25 cellular contexts compared by ENCODE assay signal in genomic region chr13:106555631-106556328, GRCh38. TPM values are rescaled to one million over a fixed set of nuclear protein-coding genes. Genes with fewer than 3 reads are reported as not detected.
DNase-seq lines count a peak whose midpoint lies in the region; ATAC-seq, FAIRE-seq and TF ChIP-seq lines count a peak whose summit lies in the region.
"Had no signal": no experiment of that assay in that cellular context is flagged by ENCODE, and none has a peak within 500 bp of the region (broad histone marks: within the 10 kb centered on the region; RNA-seq: fewer than 3 reads in every experiment).

No MANE protein-coding gene starts in this region.

- no peaks in the 10 kb centered on the region for H3K27me3 Mint-ChIP-seq in activated T-cell treated with anti-CD3 and anti-CD28 coated beads, Interleukin-2, amount 50 U/mL, for 24 hours
- no peaks in the 10 kb centered on the region for H3K27me3 Mint-ChIP-seq in WTC11 (ENCODE audit: low read depth)

- peak overlapping the region; percentile 16 for H3K27ac Mint-ChIP-seq in activated T-cell treated with anti-CD3 and anti-CD28 coated beads, Interleukin-2, amount 50 U/mL, for 24 hours
- 0 out of 2 replicates have a peak overlapping the region, but pooled peaks have one; percentile 48 for H3K27ac Mint-ChIP-seq in WTC11
- H3K27ac Mint-ChIP-seq: stimulated activated effector memory CD8-positive, alpha-beta T cell treated with anti-CD3 and anti-CD28 coated beads, Interleukin-12 subunit alpha, Interleukin-12 subunit beta, amount 100 ng/mL, for 72 hours had no signal

- H3K27me3 ChIP-seq in upper lobe of right lung, result no peaks in the 10 kb centered on the region
- H3K27me3 ChIP-seq: adrenal gland; BLaER1 treated with 17β-estradiol and CSF1 and Interleukin-3, amounts not matched to agents 10 nM and 100 nM; heart right ventricle; right atrium auricular region; tibial artery had no signal

- peaks cover 96% of the 10 kb centered on the region for H3K36me3 Mint-ChIP-seq in activated T-cell treated with anti-CD3 and anti-CD28 coated beads, Interleukin-2, amount 50 U/mL, for 24 hours (ENCODE audit: low read depth)
- H3K36me3 Mint-ChIP-seq in WTC11, result peaks cover 85% of the 10 kb centered on the region

- H3K9me3 ChIP-seq in upper lobe of right lung, result no peaks in the 10 kb centered on the region
- H3K9me3 ChIP-seq: adrenal gland; BLaER1 treated with 17β-estradiol and CSF1 and Interleukin-3, amounts not matched to agents 10 nM and 100 nM; heart right ventricle; right atrium auricular region; tibial artery had no signal

- peak overlapping the region; percentile 4 for H3K4me3 ChIP-seq in upper lobe of right lung
- H3K4me3 ChIP-seq: adrenal gland; BLaER1 treated with 17β-estradiol and CSF1 and Interleukin-3, amounts not matched to agents 10 nM and 100 nM; GM12878; heart right ventricle; right atrium auricular region; tibial artery had no signal

- no peak for TF ChIP-seq POLR2A in GM12891 (IDR thresholded peaks at IDR 0.05; ENCODE audit: low read depth, low read length)

- peaks cover 8% of the 10 kb centered on the region for H3K4me1 ChIP-seq in upper lobe of right lung

- intact Hi-C loops in upper lobe of right lung (cut with DNase I), result no loop called here

- no peak for ATAC-seq in WTC11
- ATAC-seq in upper lobe of right lung, result no peak
- ATAC-seq: GM12878; HCT116; heart right ventricle; left ventricle myocardium superior; stimulated activated effector memory CD8-positive, alpha-beta T cell treated with anti-CD3 and anti-CD28 coated beads, Interleukin-12 subunit alpha, Interleukin-12 subunit beta, amount 100 ng/mL, for 72 hours had no signal

- H3K4me1 Mint-ChIP-seq in activated T-cell treated with anti-CD3 and anti-CD28 coated beads, Interleukin-2, amount 50 U/mL, for 24 hours (ENCODE audit: low read depth), result peaks cover 65% of the 10 kb centered on the region
- H3K4me1 Mint-ChIP-seq in WTC11, result peaks cover 10% of the 10 kb centered on the region

- TF ChIP-seq CTCF in WTC11 (IDR thresholded peaks at IDR 0.05), result no peak
- no peak for TF ChIP-seq CTCF in upper lobe of right lung (IDR thresholded peaks at IDR 0.05)

- CTCF ChIA-PET in WTC11 (lab: Charles Lee), result no interaction called here

- no peaks in the 10 kb centered on the region for H3K9me3 Mint-ChIP-seq in activated T-cell treated with anti-CD3 and anti-CD28 coated beads, Interleukin-2, amount 50 U/mL, for 24 hours
- H3K9me3 Mint-ChIP-seq in WTC11, result no peaks in the 10 kb centered on the region
- H3K9me3 Mint-ChIP-seq: immature natural killer cell; stimulated activated effector memory CD8-positive, alpha-beta T cell treated with anti-CD3 and anti-CD28 coated beads, Interleukin-12 subunit alpha, Interleukin-12 subunit beta, amount 100 ng/mL, for 72 hours had no signal

- POLR2A ChIA-PET in WTC11 (lab: Charles Lee), result no interaction called here

- peaks cover 73% of the 10 kb centered on the region for H3K36me3 ChIP-seq in upper lobe of right lung

- DNase-seq in activated T-cell treated with anti-CD3 and anti-CD28 coated beads, Interleukin-2, amount 50 U/mL, for 24 hours, result no peak
- DNase-seq in activated T-cell treated with anti-CD3 and anti-CD28 coated beads, Interleukin-2, amount 50 U/mL, for 1 hour, result no peak
- DNase-seq in WTC11 (ENCODE audit: low spot score) (no peak), fibroblast of peridontal ligament (ENCODE audit: extremely low read depth) (peak; percentile 46), upper lobe of right lung (no peak), NCI-H1694 (lab: John Stamatoyannopoulos, UW) (no peak), GM12891 (ENCODE audit: insufficient read length, low spot score) (no peak), OCI-M1 (lab: John Stamatoyannopoulos, UW) (no peak)
- DNase-seq: 8988T; activated effector memory CD4-positive, alpha-beta T cell treated with Interleukin-2 at 50 U/mL for 16 hours; adrenal gland; central memory CD4-positive, alpha-beta T cell; DMS 273 treated with DMSO at 0.1 percent for 48 hours; effector CD8-positive, alpha-beta T cell; heart right ventricle; immature natural killer cell; left ventricle myocardium superior; NCI-H1436; NCI-H774; tibial artery had no signal

- FAIRE-seq in GM12891 (lab: Jason Lieb, UNC), result no peak
- FAIRE-seq: GM12878 had no signal

- no peak overlapping the region for H3K4me3 Mint-ChIP-seq in activated T-cell treated with anti-CD3 and anti-CD28 coated beads, Interleukin-2, amount 50 U/mL, for 24 hours
- no peak overlapping the region for H3K4me3 Mint-ChIP-seq in WTC11
- H3K4me3 Mint-ChIP-seq: immature natural killer cell; stimulated activated effector memory CD8-positive, alpha-beta T cell treated with anti-CD3 and anti-CD28 coated beads, Interleukin-12 subunit alpha, Interleukin-12 subunit beta, amount 100 ng/mL, for 72 hours had no signal

- H3K27ac ChIP-seq in upper lobe of right lung, result no peak overlapping the region
- H3K27ac ChIP-seq: adrenal gland; BLaER1 treated with 17β-estradiol and CSF1 and Interleukin-3, amounts not matched to agents 10 nM and 100 nM; heart right ventricle; right atrium auricular region had no signal

TF ChIP-seq in WTC11, 78 proteins besides CTCF, POLR2A, EP300 and RAD21 (continues in another document):
- no peak for TF ChIP-seq NR1H2 (CRISPR knock-in tag; IDR thresholded peaks at IDR 0.05)
- TF ChIP-seq MXD4 (CRISPR knock-in tag; IDR thresholded peaks at IDR 0.05; ENCODE audit: borderline replicate concordance), result no peak
- TF ChIP-seq ATF6 (CRISPR knock-in tag; IDR thresholded peaks at IDR 0.05), result no peak
- no peak for TF ChIP-seq MLX (CRISPR knock-in tag; IDR thresholded peaks at IDR 0.05)
- TF ChIP-seq ESRRA (CRISPR knock-in tag; IDR thresholded peaks at IDR 0.05; ENCODE audit: borderline replicate concordance), result no peak

TF ChIP-seq in GM12891, 5 proteins besides CTCF, POLR2A, EP300 and RAD21:
- TF ChIP-seq TAF1 (IDR thresholded peaks at IDR 0.05; ENCODE audit: low read depth, low read length) (no peak), PAX5 (IDR thresholded peaks at IDR 0.05; ENCODE audit: insufficient read depth, low read length, severe bottlenecking) (no peak), POLR2AphosphoS5 (IDR thresholded peaks at IDR 0.05; ENCODE audit: low read depth, low read length) (no peak), POU2F2 (IDR thresholded peaks at IDR 0.05; ENCODE audit: low read depth, low read length) (no peak), SPI1 (IDR thresholded peaks at IDR 0.05; ENCODE audit: low read depth, low read length) (no peak)

RNA-seq across cellular contexts. Expression of gene ARGLU1, which starts 12.2 kb away (rescaled TPM):
- total RNA-seq in WTC11 (2021) (115 to 130 TPM (median 125 TPM) in 3 replicates), upper lobe of right lung (122 TPM)
- polyA plus RNA-seq in GM12891 (2012; ENCODE audit: low read depth, missing spikeins), result 113 TPM

RNA-seq across cellular contexts. Expression of gene EFNB2, which starts 20.3 kb away (rescaled TPM):
- total RNA-seq in WTC11 (2021), result 14.9 to 15.9 TPM (median 15.0 TPM) in 3 replicates
- total RNA-seq in upper lobe of right lung, result 55.1 TPM
- polyA plus RNA-seq in GM12891 (2012; ENCODE audit: low read depth, missing spikeins), result 0.10 TPM
